Comparison of ENCODE assay signal across 9 cellular contexts in the genomic region with DNA sequence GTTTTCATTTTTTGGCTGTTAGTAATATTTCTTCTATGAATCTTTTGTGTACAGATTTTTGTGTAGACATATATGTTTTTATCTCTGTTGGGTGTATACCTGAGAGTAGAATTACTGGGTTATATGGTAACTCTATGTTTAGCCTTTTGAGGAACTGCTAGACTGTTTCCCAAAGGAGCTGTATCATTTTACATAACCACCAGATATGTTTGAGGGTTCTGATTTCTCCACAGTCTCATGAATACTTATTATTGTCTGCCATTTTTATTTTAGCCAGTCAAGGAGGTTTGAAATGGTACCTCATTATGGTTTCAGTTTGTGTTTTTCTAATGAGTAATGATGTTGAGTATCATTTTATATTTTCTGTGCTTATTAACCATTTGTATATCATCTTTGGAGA. TPM values are rescaled to one million over a fixed set of nuclear protein-coding genes. Genes with fewer than 3 reads are reported as not detected.
A peak's percentile ranks its signal among the peaks of the same experiment; 100 is the strongest.
DNase-seq lines count a peak whose midpoint lies in the region; ATAC-seq, FAIRE-seq and TF ChIP-seq lines count a peak whose summit lies in the region.
"Had no signal": no experiment of that assay in that cellular context is flagged by ENCODE, and none has a peak within 500 bp of the region (broad histone marks: within the 10 kb centered on the region; RNA-seq: fewer than 3 reads in every experiment).

No MANE protein-coding gene starts in this region.

- H3K27ac ChIP-seq in keratinocyte (ENCODE audit: control insufficient read depth, insufficient read depth, low read length) = peak overlapping the region; percentile 100
- H3K27ac ChIP-seq in trophoblast cell (ENCODE audit: low read depth, low read length) = no peak overlapping the region
- H3K27ac ChIP-seq in colonic mucosa = no peak overlapping the region

- H3K23ac ChIP-seq in trophoblast cell (ENCODE audit: low read length) = no peak overlapping the region

- dilution Hi-C loops in keratinocyte (cut with MboI; ENCODE audit: extremely low pct_ligation_motif_present, low sequenced_read_pairs) = no loop called here

- peak overlapping the region; percentile 95 for H3K27ac Mint-ChIP-seq in stimulated activated naive CD8-positive, alpha-beta T cell treated with anti-CD3 and anti-CD28 coated beads, Interleukin-15, Interleukin-2, amounts not matched to agents 100 ng/mL and 50 ng/mL, for 24 hours
- peak overlapping the region; percentile 98 for H3K27ac Mint-ChIP-seq in activated T-helper 17 cell treated with anti-CD3 and anti-CD28 coated beads, Interleukin-2, amount 50 U/mL, for 72 hours

- H3K27me3 Mint-ChIP-seq in stimulated activated naive CD8-positive, alpha-beta T cell treated with anti-CD3 and anti-CD28 coated beads, Interleukin-15, Interleukin-2, amounts not matched to agents 100 ng/mL and 50 ng/mL, for 24 hours = no peaks in the 10 kb centered on the region
- no peaks in the 10 kb centered on the region for H3K27me3 Mint-ChIP-seq in activated T-helper 17 cell treated with anti-CD3 and anti-CD28 coated beads, Interleukin-2, amount 50 U/mL, for 72 hours

- H2AK5ac ChIP-seq in trophoblast cell (ENCODE audit: low read length) = no peak overlapping the region

- H2BK5ac ChIP-seq in trophoblast cell (ENCODE audit: low read depth, low read length, poor library complexity) = no peak overlapping the region

- no peaks in the 10 kb centered on the region for H3K9me3 ChIP-seq in keratinocyte (ENCODE audit: control insufficient read depth, low read depth, low read length)
- H3K9me3 ChIP-seq in trophoblast cell (ENCODE audit: insufficient read depth, low read depth, low read length) = no peaks in the 10 kb centered on the region
- H3K9me3 ChIP-seq in colonic mucosa = no peaks in the 10 kb centered on the region

- peaks cover 38% of the 10 kb centered on the region for H3K4me1 Mint-ChIP-seq in stimulated activated naive CD8-positive, alpha-beta T cell treated with anti-CD3 and anti-CD28 coated beads, Interleukin-15, Interleukin-2, amounts not matched to agents 100 ng/mL and 50 ng/mL, for 24 hours (ENCODE audit: low read depth)
- H3K4me1 Mint-ChIP-seq in activated T-helper 17 cell treated with anti-CD3 and anti-CD28 coated beads, Interleukin-2, amount 50 U/mL, for 72 hours = peaks cover 23% of the 10 kb centered on the region

- H2BK120ac ChIP-seq in trophoblast cell (ENCODE audit: insufficient read depth, low read length, poor library complexity) = no peak overlapping the region

- peak overlapping the region; percentile 99 for H3K9ac ChIP-seq in keratinocyte (ENCODE audit: control insufficient read depth, extremely low read depth, insufficient read depth, low read length)
- H3K9ac ChIP-seq in trophoblast cell (ENCODE audit: low read length) = no peak overlapping the region
- H3K9ac ChIP-seq in colonic mucosa (ENCODE audit: low read depth in 2 of 2, low read length in 2 of 2) = no peak overlapping the region

- ATAC-seq in stimulated activated naive CD8-positive, alpha-beta T cell treated with anti-CD3 and anti-CD28 coated beads, Interleukin-15, Interleukin-2, amounts not matched to agents 100 U/mL and 50 U/mL, for 24 hours = no peak
- ATAC-seq in activated T-helper 17 cell treated with anti-CD3 and anti-CD28 coated beads, Interleukin-2, amount 50 U/mL, for 72 hours (replicated peaks) = no peak
- ATAC-seq in HG03108 (IDR thresholded peaks at IDR 0.05; ENCODE audit: unreplicated experiment) = no peak

- H3K14ac ChIP-seq in trophoblast cell (ENCODE audit: low read length) = no peak overlapping the region

- intact Hi-C loops in colonic mucosa (cut with DNase I) = loop anchor here (10.0 kb wide), 1 partner anchor 71 kb away; the partner anchor contains the start of gene DHRS7

- H3K79me1 ChIP-seq in trophoblast cell (ENCODE audit: low read length) = peaks cover 16% of the 10 kb centered on the region

- H4K8ac ChIP-seq in trophoblast cell (ENCODE audit: low read depth, low read length) = no peak overlapping the region

- H3K4me3 ChIP-seq in keratinocyte (ENCODE audit: control insufficient read depth in 2 of 3, extremely low read depth in 1 of 3, insufficient read depth in 2 of 3, low read depth in 1 of 3, low read length in 3 of 3) (peak overlapping the region; percentile 68 to 99 (median 98)), trophoblast cell (ENCODE audit: low read depth, low read length) (no peak overlapping the region), colonic mucosa (no peak overlapping the region)

- H3K36me3 ChIP-seq in keratinocyte (ENCODE audit: control insufficient read depth in 2 of 2, extremely low read depth in 1 of 2, insufficient read depth in 2 of 2, low read length in 2 of 2) = peaks cover 0 to 6% of the 10 kb centered on the region in 2 experiments
- H3K36me3 ChIP-seq in trophoblast cell (ENCODE audit: control insufficient read depth in 1 of 2, insufficient read depth in 2 of 2, low read length in 2 of 2) = peaks cover 2 to 5% of the 10 kb centered on the region in 2 experiments
- H3K36me3 ChIP-seq in colonic mucosa = no peaks in the 10 kb centered on the region

- H3K4me2 ChIP-seq in keratinocyte (ENCODE audit: control insufficient read depth, extremely low read depth, insufficient read depth, low read depth, low read length) (peak overlapping the region; percentile 92), trophoblast cell (ENCODE audit: low read length) (no peak overlapping the region)

- H3K27me3 ChIP-seq in keratinocyte (ENCODE audit: control insufficient read depth, extremely low read depth, insufficient read depth, low read length) (no peaks in the 10 kb centered on the region), trophoblast cell (ENCODE audit: insufficient read depth, low read length) (no peaks in the 10 kb centered on the region), colonic mucosa (no peaks in the 10 kb centered on the region)

- DNase-seq in stimulated activated naive CD8-positive, alpha-beta T cell treated with anti-CD3 and anti-CD28 coated beads, Interleukin-15, Interleukin-2, amounts not matched to agents 100 U/mL and 50 U/mL, for 24 hours = no peak
- DNase-seq in keratinocyte (ENCODE audit: low read depth, low spot score) (no peak), trophoblast cell (no peak), colonic mucosa (no peak), T1000 (lab: John Stamatoyannopoulos, UW) (no peak)

- no peak overlapping the region for H3K4ac ChIP-seq in trophoblast cell (ENCODE audit: low read depth, low read length)

- FAIRE-seq in keratinocyte (lab: Jason Lieb, UNC) = no peak
- FAIRE-seq: endometrium had no signal

- H2AFZ ChIP-seq in keratinocyte (ENCODE audit: control insufficient read depth, low read length) = no peak overlapping the region
- H2AFZ ChIP-seq in trophoblast cell (ENCODE audit: insufficient read depth, low read length, poor library complexity) = no peak overlapping the region

- peaks cover 3% of the 10 kb centered on the region for H3K9me1 ChIP-seq in keratinocyte (ENCODE audit: control insufficient read depth, extremely low read depth, insufficient read depth, low read length)

- H3K79me2 ChIP-seq in keratinocyte (ENCODE audit: control insufficient read depth, insufficient read depth, low read length) = peaks cover 64% of the 10 kb centered on the region
- peaks cover 14% of the 10 kb centered on the region for H3K79me2 ChIP-seq in trophoblast cell (ENCODE audit: control insufficient read depth, insufficient read depth, low read length, poor library complexity)

- no peak overlapping the region for H4K91ac ChIP-seq in trophoblast cell (ENCODE audit: low read depth, low read length)

- H3K4me1 ChIP-seq in keratinocyte (ENCODE audit: control insufficient read depth, extremely low read depth, insufficient read depth, low read length) = peaks cover 21% of the 10 kb centered on the region
- H3K4me1 ChIP-seq in trophoblast cell (ENCODE audit: control insufficient read depth in 1 of 2, insufficient read depth in 2 of 2, low read length in 2 of 2) = peaks cover 2 to 10% of the 10 kb centered on the region in 2 experiments
- H3K4me1 ChIP-seq in colonic mucosa = peaks cover 4% of the 10 kb centered on the region

- peaks cover 6% of the 10 kb centered on the region for H4K20me1 ChIP-seq in keratinocyte (ENCODE audit: control insufficient read depth, extremely low read depth, insufficient read depth, low read length)

- H3K4me3 Mint-ChIP-seq in stimulated activated naive CD8-positive, alpha-beta T cell treated with anti-CD3 and anti-CD28 coated beads, Interleukin-15, Interleukin-2, amounts not matched to agents 100 ng/mL and 50 ng/mL, for 24 hours = peak overlapping the region; percentile 96
- peak overlapping the region; percentile 100 for H3K4me3 Mint-ChIP-seq in activated T-helper 17 cell treated with anti-CD3 and anti-CD28 coated beads, Interleukin-2, amount 50 U/mL, for 72 hours

- H2BK12ac ChIP-seq in trophoblast cell (ENCODE audit: low read length) = no peak overlapping the region

- H3K18ac ChIP-seq in trophoblast cell (ENCODE audit: low read length) = no peak overlapping the region

- TF ChIP-seq CTCF in keratinocyte (optimal IDR thresholded peaks at IDR 0.05 in 1 of 3, IDR thresholded peaks at IDR 0.05 in 1 of 3, conservative IDR thresholded peaks at IDR 0.05 in 1 of 3; ENCODE audit: extremely low read depth in 1 of 3, insufficient read depth in 2 of 3, low read length in 3 of 3) = no peak
- TF ChIP-seq CTCF in colonic mucosa (IDR thresholded peaks at IDR 0.05) = no peak

- H3K9me3 Mint-ChIP-seq in stimulated activated naive CD8-positive, alpha-beta T cell treated with anti-CD3 and anti-CD28 coated beads, Interleukin-15, Interleukin-2, amounts not matched to agents 100 ng/mL and 50 ng/mL, for 24 hours = no peaks in the 10 kb centered on the region
- no peaks in the 10 kb centered on the region for H3K9me3 Mint-ChIP-seq in activated T-helper 17 cell treated with anti-CD3 and anti-CD28 coated beads, Interleukin-2, amount 50 U/mL, for 72 hours

- H3K36me3 Mint-ChIP-seq in stimulated activated naive CD8-positive, alpha-beta T cell treated with anti-CD3 and anti-CD28 coated beads, Interleukin-15, Interleukin-2, amounts not matched to agents 100 ng/mL and 50 ng/mL, for 24 hours (ENCODE audit: low read depth) = peaks cover 28% of the 10 kb centered on the region
- H3K36me3 Mint-ChIP-seq in activated T-helper 17 cell treated with anti-CD3 and anti-CD28 coated beads, Interleukin-2, amount 50 U/mL, for 72 hours (ENCODE audit: low read depth) = peaks cover 34% of the 10 kb centered on the region

- no peak overlapping the region for H4K12ac ChIP-seq in trophoblast cell (ENCODE audit: low read depth, low read length)

RNA-seq across cellular contexts. Expression of gene PCNX4, which starts 1.9 kb away (rescaled TPM):
- total RNA-seq in activated T-helper 17 cell treated with anti-CD3 and anti-CD28 coated beads, Interleukin-2, amount 50 U/mL, for 72 hours = 10 to 100 TPM; 29.7 to 29.9 TPM
- 22.4 to 49.8 TPM (median 47.2 TPM) in 3 replicates for polyA plus RNA-seq in keratinocyte
- 21.0 TPM for polyA plus RNA-seq in keratinocyte (2011; ENCODE audit: low read depth)
- 21.1 and 33.7 TPM in 2 replicates for polyA plus RNA-seq in keratinocyte (2011; cell fraction: cytosol; rRNA removed)
- 113 TPM in 2 replicates for polyA plus RNA-seq in keratinocyte (2011; cell fraction: nucleus; rRNA removed)
- 17.7 and 22.8 TPM in 2 replicates for polyA plus RNA-seq in keratinocyte (2012; ENCODE audit: low replicate concordance)
- polyA minus RNA-seq in keratinocyte = 30.1 to 148 TPM (median 49.6 TPM) in 3 replicates
- polyA minus RNA-seq in keratinocyte (2011; cell fraction: cytosol; rRNA and poly(A)+ RNA removed) = 20.9 TPM
- polyA minus RNA-seq in keratinocyte (2011; cell fraction: nucleus; rRNA and poly(A)+ RNA removed) = 70.5 and 143 TPM in 2 replicates
- 49.0 and 51.7 TPM in 2 replicates for polyA plus RNA-seq in trophoblast cell (2013)
- 10 to 100 TPM; 19.7 to 23.6 TPM for total RNA-seq in colonic mucosa

Comparison
In these comparisons a context has a peak if more than half of its experiments do, and no peak if none do; other contexts are left out.
1. H3K4me3 ChIP-seq: peak in keratinocyte (3 of 3); none in trophoblast cell (single experiment) and colonic mucosa (single experiment).